In the genomic region with DNA sequence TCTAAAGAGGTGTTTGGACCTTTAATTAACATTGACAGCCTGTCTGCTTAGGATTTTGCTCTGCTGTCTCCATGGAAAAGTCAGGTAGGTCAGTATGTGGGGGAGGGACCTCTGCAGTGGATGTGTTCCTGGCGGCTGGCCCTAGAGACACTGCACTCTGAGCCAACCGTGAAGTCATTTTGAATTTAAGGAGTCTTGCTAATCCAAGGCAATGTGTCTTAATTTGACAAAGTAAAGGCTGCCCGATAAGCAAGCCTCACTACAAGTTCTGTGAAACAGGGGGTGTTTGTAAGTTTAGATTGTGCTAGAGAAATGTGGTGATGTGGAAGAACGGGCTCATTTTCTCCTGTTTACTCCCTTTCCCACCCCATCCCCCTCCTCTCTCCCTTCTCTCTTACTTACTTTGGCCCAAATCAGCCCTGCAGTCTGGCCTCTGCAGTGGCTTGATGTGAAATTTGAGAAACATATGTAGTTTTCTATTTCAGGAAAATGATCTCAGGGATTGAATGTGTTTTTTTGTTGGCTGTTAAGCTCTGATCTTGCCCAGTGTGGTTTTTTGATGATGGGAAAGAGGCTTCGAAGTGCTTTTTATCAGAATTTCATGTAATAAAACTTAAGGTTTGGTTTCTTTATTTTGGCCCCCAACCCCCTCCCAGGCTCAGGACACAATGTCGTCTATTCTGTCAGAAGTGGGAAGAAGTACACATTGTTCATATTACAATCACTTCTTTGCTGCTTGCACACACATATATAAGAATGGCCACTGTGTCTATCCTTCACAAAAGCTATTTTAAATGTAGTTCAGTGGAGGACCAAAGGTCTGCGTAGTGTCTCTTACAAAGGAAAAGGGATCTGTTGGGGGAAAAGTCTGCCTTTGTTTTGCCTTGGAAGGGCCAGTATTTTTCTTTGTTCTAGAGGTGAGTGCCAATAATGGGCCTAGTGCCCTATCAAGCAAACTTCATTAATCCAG, we compare ENCODE assay signal across 8 cellular contexts.
DNase-seq lines count a peak whose midpoint lies in the region; ATAC-seq and TF ChIP-seq lines count a peak whose summit lies in the region.

No MANE protein-coding gene starts in this region.

- peak; percentile 72 to 89 for ATAC-seq in upper lobe of left lung (ENCODE audit: low FRiP score in 2 of 2)
- ATAC-seq in HG02571 (IDR thresholded peaks at IDR 0.05; ENCODE audit: unreplicated experiment), result no peak
- ATAC-seq in GM19467 (IDR thresholded peaks at IDR 0.05; ENCODE audit: unreplicated experiment), result no peak

- H3K36me3 ChIP-seq in duodenal mucosa (ENCODE audit: control insufficient read depth in 1 of 2, insufficient read depth in 2 of 2, low read length in 2 of 2), result no peaks in the 10 kb centered on the region
- no peaks in the 10 kb centered on the region for H3K36me3 ChIP-seq in upper lobe of left lung

- TF ChIP-seq CTCF in upper lobe of left lung (IDR thresholded peaks at IDR 0.05), result no peak

- peaks cover 3% of the 10 kb centered on the region for H3K9me3 Mint-ChIP-seq in activated naive CD4-positive, alpha-beta T cell treated with anti-CD3 and anti-CD28 coated beads, Interleukin-2, amount 10 ng/mL, durations not matched to agents 7 days and 5 days

- H3K27ac ChIP-seq in duodenal mucosa (ENCODE audit: low read depth, low read length) (peak overlapping the region; percentile 23), upper lobe of left lung (peak overlapping the region; percentile 62 to 76 (median 68))

- CTCF ChIA-PET in activated naive CD4-positive, alpha-beta T cell treated with anti-CD3 and anti-CD28 coated beads, Interleukin-2, amount 10 ng/mL, durations not matched to agents 7 days and 5 days (lab: Charles Lee), result no interaction called here

- H3K4me1 Mint-ChIP-seq in activated naive CD4-positive, alpha-beta T cell treated with anti-CD3 and anti-CD28 coated beads, Interleukin-2, amount 10 ng/mL, durations not matched to agents 7 days and 5 days, result peaks cover 32% of the 10 kb centered on the region

- TF ChIP-seq EP300 in upper lobe of left lung (IDR thresholded peaks at IDR 0.05), result no peak

- H3K9ac ChIP-seq in duodenal mucosa (ENCODE audit: low read depth in 1 of 2, low read length in 2 of 2), result no peak overlapping the region

- H3K4me1 ChIP-seq in duodenal mucosa (ENCODE audit: control insufficient read depth in 1 of 2, insufficient read depth in 2 of 2, low read length in 2 of 2) (peaks cover 0 to 11% of the 10 kb centered on the region in 2 donors), upper lobe of left lung (peaks cover 0 to 7% (median 3%) of the 10 kb centered on the region in 4 donors)

- H3K4me3 ChIP-seq in duodenal mucosa (ENCODE audit: low read depth in 1 of 2, low read length in 2 of 2) (no peak overlapping the region), upper lobe of left lung (no peak overlapping the region)

- H3K27me3 Mint-ChIP-seq in activated naive CD4-positive, alpha-beta T cell treated with anti-CD3 and anti-CD28 coated beads, Interleukin-2, amount 10 ng/mL, durations not matched to agents 7 days and 5 days, result no peaks in the 10 kb centered on the region

- 49 to 60% methylated on average over 7 of the region's 7 CpGs for WGBS in upper lobe of left lung, 2 donors

- no peak for TF ChIP-seq POLR2A in upper lobe of left lung (IDR thresholded peaks at IDR 0.05)

- H3K4me3 Mint-ChIP-seq in activated naive CD4-positive, alpha-beta T cell treated with anti-CD3 and anti-CD28 coated beads, Interleukin-2, amount 10 ng/mL, durations not matched to agents 7 days and 5 days, result no peak overlapping the region

- no peak overlapping the region for H3K27ac Mint-ChIP-seq in activated naive CD4-positive, alpha-beta T cell treated with anti-CD3 and anti-CD28 coated beads, Interleukin-2, amount 10 ng/mL, durations not matched to agents 7 days and 5 days

- H3K27me3 ChIP-seq in duodenal mucosa (ENCODE audit: control insufficient read depth in 1 of 2, insufficient read depth in 2 of 2, low read length in 2 of 2), result no peaks in the 10 kb centered on the region
- H3K27me3 ChIP-seq in upper lobe of left lung, result no peaks in the 10 kb centered on the region

- H3K36me3 Mint-ChIP-seq in activated naive CD4-positive, alpha-beta T cell treated with anti-CD3 and anti-CD28 coated beads, Interleukin-2, amount 10 ng/mL, durations not matched to agents 7 days and 5 days, result peaks cover 3% of the 10 kb centered on the region

- no peaks in the 10 kb centered on the region for H3K9me3 ChIP-seq in duodenal mucosa (ENCODE audit: control insufficient read depth in 1 of 2, low read length in 2 of 2)
- no peaks in the 10 kb centered on the region for H3K9me3 ChIP-seq in upper lobe of left lung

- DNase-seq in AG08395 (ENCODE audit: low spot score) (peak; percentile 63), NCI-H2171 (lab: John Stamatoyannopoulos, UW) (peak; percentile 79), medulla oblongata (ENCODE audit: extremely low spot score) (peak; percentile 67), upper lobe of left lung (peak in 1 of 2 donors; percentile 57)
- DNase-seq in activated naive CD4-positive, alpha-beta T cell treated with anti-CD3 and anti-CD28 coated beads, Interleukin-2, amount 10 ng/mL, durations not matched to agents 7 days and 5 days, result no peak

Comparison
In these comparisons a context has a peak if more than half of its experiments do, and no peak if none do; other contexts are left out.
1. ATAC-seq: peak in upper lobe of left lung (2 of 2); none in HG02571 (single experiment) and GM19467 (single experiment).